Comparison of ENCODE assay signal across 1 cellular context in genomic region chr18:58878640-58879039, GRCh38.
TF ChIP-seq lines count a peak whose summit lies in the region.

No MANE protein-coding gene starts in this region.

TF ChIP-seq in GM12878, 131 proteins besides CTCF, POLR2A, EP300 and RAD21:
- TF ChIP-seq CUX1 (IDR thresholded peaks at IDR 0.05; ENCODE audit: insufficient replicate concordance, low read depth, low read length) (no peak), GABPA (IDR thresholded peaks at IDR 0.05; ENCODE audit: low read depth) (no peak), MYC (IDR thresholded peaks at IDR 0.05; ENCODE audit: insufficient read depth, insufficient read length, insufficient replicate concordance, low read length, severe bottlenecking) (no peak), ATF7 (IDR thresholded peaks at IDR 0.05; ENCODE audit: low read depth) (no peak), NR2C2 (IDR thresholded peaks at IDR 0.05; ENCODE audit: borderline replicate concordance, control insufficient read depth, insufficient read length, low read depth) (no peak), MYB (IDR thresholded peaks at IDR 0.05; ENCODE audit: borderline replicate concordance, low read depth, low read length) (no peak), ZNF24 (IDR thresholded peaks at IDR 0.05) (no peak), MLLT1 (IDR thresholded peaks at IDR 0.05) (no peak), NFIC (IDR thresholded peaks at IDR 0.05; ENCODE audit: low read depth, low read length) (no peak), RELB (IDR thresholded peaks at IDR 0.05; ENCODE audit: low read depth) (no peak), RB1 (IDR thresholded peaks at IDR 0.05; ENCODE audit: borderline replicate concordance) (no peak), GATAD2B (conservative IDR thresholded peaks at IDR 0.05; ENCODE audit: low read depth) (no peak), HDGF (IDR thresholded peaks at IDR 0.05) (no peak)
- TF ChIP-seq, protein P1, sequence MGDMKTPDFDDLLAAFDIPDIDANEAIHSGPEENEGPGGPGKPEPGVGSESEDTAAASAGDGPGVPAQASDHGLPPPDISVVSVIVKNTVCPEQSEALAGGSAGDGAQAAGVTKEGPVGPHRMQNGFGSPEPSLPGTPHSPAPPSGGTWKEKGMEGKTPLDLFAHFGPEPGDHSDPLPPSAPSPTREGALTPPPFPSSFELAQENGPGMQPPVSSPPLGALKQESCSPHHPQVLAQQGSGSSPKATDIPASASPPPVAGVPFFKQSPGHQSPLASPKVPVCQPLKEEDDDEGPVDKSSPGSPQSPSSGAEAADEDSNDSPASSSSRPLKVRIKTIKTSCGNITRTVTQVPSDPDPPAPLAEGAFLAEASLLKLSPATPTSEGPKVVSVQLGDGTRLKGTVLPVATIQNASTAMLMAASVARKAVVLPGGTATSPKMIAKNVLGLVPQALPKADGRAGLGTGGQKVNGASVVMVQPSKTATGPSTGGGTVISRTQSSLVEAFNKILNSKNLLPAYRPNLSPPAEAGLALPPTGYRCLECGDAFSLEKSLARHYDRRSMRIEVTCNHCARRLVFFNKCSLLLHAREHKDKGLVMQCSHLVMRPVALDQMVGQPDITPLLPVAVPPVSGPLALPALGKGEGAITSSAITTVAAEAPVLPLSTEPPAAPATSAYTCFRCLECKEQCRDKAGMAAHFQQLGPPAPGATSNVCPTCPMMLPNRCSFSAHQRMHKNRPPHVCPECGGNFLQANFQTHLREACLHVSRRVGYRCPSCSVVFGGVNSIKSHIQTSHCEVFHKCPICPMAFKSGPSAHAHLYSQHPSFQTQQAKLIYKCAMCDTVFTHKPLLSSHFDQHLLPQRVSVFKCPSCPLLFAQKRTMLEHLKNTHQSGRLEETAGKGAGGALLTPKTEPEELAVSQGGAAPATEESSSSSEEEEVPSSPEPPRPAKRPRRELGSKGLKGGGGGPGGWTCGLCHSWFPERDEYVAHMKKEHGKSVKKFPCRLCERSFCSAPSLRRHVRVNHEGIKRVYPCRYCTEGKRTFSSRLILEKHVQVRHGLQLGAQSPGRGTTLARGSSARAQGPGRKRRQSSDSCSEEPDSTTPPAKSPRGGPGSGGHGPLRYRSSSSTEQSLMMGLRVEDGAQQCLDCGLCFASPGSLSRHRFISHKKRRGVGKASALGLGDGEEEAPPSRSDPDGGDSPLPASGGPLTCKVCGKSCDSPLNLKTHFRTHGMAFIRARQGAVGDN (IDR thresholded peaks at IDR 0.05) = no peak
- TF ChIP-seq, protein P2, sequence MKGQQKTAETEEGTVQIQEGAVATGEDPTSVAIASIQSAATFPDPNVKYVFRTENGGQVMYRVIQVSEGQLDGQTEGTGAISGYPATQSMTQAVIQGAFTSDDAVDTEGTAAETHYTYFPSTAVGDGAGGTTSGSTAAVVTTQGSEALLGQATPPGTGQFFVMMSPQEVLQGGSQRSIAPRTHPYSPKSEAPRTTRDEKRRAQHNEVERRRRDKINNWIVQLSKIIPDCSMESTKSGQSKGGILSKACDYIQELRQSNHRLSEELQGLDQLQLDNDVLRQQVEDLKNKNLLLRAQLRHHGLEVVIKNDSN (IDR thresholded peaks at IDR 0.05; ENCODE audit: borderline replicate concordance, extremely low read length, insufficient read depth, low read depth, low read length) = no peak
- TF ChIP-seq, protein P3, sequence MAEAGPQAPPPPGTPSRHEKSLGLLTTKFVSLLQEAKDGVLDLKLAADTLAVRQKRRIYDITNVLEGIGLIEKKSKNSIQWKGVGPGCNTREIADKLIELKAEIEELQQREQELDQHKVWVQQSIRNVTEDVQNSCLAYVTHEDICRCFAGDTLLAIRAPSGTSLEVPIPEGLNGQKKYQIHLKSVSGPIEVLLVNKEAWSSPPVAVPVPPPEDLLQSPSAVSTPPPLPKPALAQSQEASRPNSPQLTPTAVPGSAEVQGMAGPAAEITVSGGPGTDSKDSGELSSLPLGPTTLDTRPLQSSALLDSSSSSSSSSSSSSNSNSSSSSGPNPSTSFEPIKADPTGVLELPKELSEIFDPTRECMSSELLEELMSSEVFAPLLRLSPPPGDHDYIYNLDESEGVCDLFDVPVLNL (IDR thresholded peaks at IDR 0.05; ENCODE audit: low read depth, low read length) = no peak
